Comparison of ENCODE assay signal across 15 cellular contexts in genomic region chr1:97017895-97018294, GRCh38.
A peak's percentile ranks its signal among the peaks of the same experiment; 100 is the strongest.
DNase-seq lines count a peak whose midpoint lies in the region; ATAC-seq and TF ChIP-seq lines count a peak whose summit lies in the region.
"Had no signal": no experiment of that assay in that cellular context is flagged by ENCODE, and none has a peak within 500 bp of the region (broad histone marks: within the 10 kb centered on the region; RNA-seq: fewer than 3 reads in every experiment).

No MANE protein-coding gene starts in this region.

- no peak overlapping the region for H3K4me3 ChIP-seq in cardiac muscle cell
- no peak overlapping the region for H3K4me3 ChIP-seq in OCI-LY3 (ENCODE audit: low read length)
- H3K4me3 ChIP-seq: esophagus squamous epithelium, K562 had no signal

- no peaks in the 10 kb centered on the region for H3K4me1 ChIP-seq in cardiac muscle cell (ENCODE audit: low read depth)
- no peaks in the 10 kb centered on the region for H3K4me1 ChIP-seq in OCI-LY3 (ENCODE audit: low read length)
- H3K4me1 ChIP-seq in foreskin keratinocyte: no peaks in the 10 kb centered on the region
- H3K4me1 ChIP-seq: esophagus squamous epithelium had no signal

- H3K4me2 ChIP-seq in OCI-LY3 (ENCODE audit: low read length): no peak overlapping the region

- TF ChIP-seq CTCF in cardiac muscle cell (IDR thresholded peaks at IDR 0.05; ENCODE audit: low read depth, low read length) (no peak), OCI-LY3 (IDR thresholded peaks at IDR 0.05; ENCODE audit: low read depth, low read length) (no peak), foreskin keratinocyte (conservative IDR thresholded peaks at IDR 0.05) (peak; percentile 16)

- H3K79me2 ChIP-seq in OCI-LY3 (ENCODE audit: low read length): no peaks in the 10 kb centered on the region

- H2AFZ ChIP-seq in OCI-LY3 (ENCODE audit: low read depth, low read length): peak overlapping the region; percentile 60; the same call in 1 of the 2 replicates

- no peak overlapping the region for H3K9ac ChIP-seq in OCI-LY3 (ENCODE audit: low read length)

- intact Hi-C loops in Right ventricle myocardium inferior (cut with DNase I): no loop called here

- ATAC-seq in Right ventricle myocardium inferior (no peak), foreskin keratinocyte (no peak), GM19328 (IDR thresholded peaks at IDR 0.05; ENCODE audit: unreplicated experiment) (no peak), GM21528 (IDR thresholded peaks at IDR 0.05; ENCODE audit: low FRiP score, unreplicated experiment) (no peak)
- ATAC-seq: K562 had no signal

- peak in 1 of 2 donors; percentile 61 for DNase-seq in cardiac muscle cell (ENCODE audit: low read depth in 1 of 2, low spot score in 1 of 2)
- DNase-seq in Right ventricle myocardium inferior (ENCODE audit: missing footprints): no peak
- DNase-seq in foreskin keratinocyte: no peak
- no peak for DNase-seq in NCI-H2029 (lab: John Stamatoyannopoulos, UW)
- no peak for DNase-seq in NCI-H2196 (lab: John Stamatoyannopoulos, UW; ENCODE audit: unreplicated experiment)
- DNase-seq: activated naive CD8-positive, alpha-beta T cell treated with anti-CD3 and anti-CD28 coated beads for 36 hours; esophagus squamous epithelium; GDM1; Right ventricle myocardium superior; stimulated activated CD4-positive, alpha-beta T cell treated with anti-CD3 and anti-CD28 coated beads, Interleukin-4, amount 100 ng/mL, for 4 hours; stimulated activated naive CD4-positive, alpha-beta T cell treated with Interleukin-2 at 50 U/mL for 16 hours had no signal

- H3K9me3 ChIP-seq in cardiac muscle cell (ENCODE audit: low read depth) (no peaks in the 10 kb centered on the region), OCI-LY3 (ENCODE audit: insufficient read depth, low read length) (no peaks in the 10 kb centered on the region)
- H3K9me3 ChIP-seq: esophagus squamous epithelium had no signal

- H3K27ac ChIP-seq in cardiac muscle cell: peak overlapping the region; percentile 67
- H3K27ac ChIP-seq in OCI-LY3 (ENCODE audit: low read length): no peak overlapping the region
- no peak overlapping the region for H3K27ac ChIP-seq in foreskin keratinocyte
- H3K27ac ChIP-seq: esophagus squamous epithelium had no signal

- H3K27me3 ChIP-seq in cardiac muscle cell: no peaks in the 10 kb centered on the region
- H3K27me3 ChIP-seq in OCI-LY3 (ENCODE audit: low read depth, low read length): no peaks in the 10 kb centered on the region
- no peaks in the 10 kb centered on the region for H3K27me3 ChIP-seq in foreskin keratinocyte
- H3K27me3 ChIP-seq: esophagus squamous epithelium had no signal

- H3K36me3 ChIP-seq in cardiac muscle cell: no peaks in the 10 kb centered on the region
- no peaks in the 10 kb centered on the region for H3K36me3 ChIP-seq in OCI-LY3 (replicated peaks; ENCODE audit: low read depth, low read length)
- H3K36me3 ChIP-seq: esophagus squamous epithelium had no signal

- H4K20me1 ChIP-seq in OCI-LY3 (ENCODE audit: insufficient read depth, low read length): no peaks in the 10 kb centered on the region
